8 cellular contexts compared by ENCODE assay signal in the genomic region with DNA sequence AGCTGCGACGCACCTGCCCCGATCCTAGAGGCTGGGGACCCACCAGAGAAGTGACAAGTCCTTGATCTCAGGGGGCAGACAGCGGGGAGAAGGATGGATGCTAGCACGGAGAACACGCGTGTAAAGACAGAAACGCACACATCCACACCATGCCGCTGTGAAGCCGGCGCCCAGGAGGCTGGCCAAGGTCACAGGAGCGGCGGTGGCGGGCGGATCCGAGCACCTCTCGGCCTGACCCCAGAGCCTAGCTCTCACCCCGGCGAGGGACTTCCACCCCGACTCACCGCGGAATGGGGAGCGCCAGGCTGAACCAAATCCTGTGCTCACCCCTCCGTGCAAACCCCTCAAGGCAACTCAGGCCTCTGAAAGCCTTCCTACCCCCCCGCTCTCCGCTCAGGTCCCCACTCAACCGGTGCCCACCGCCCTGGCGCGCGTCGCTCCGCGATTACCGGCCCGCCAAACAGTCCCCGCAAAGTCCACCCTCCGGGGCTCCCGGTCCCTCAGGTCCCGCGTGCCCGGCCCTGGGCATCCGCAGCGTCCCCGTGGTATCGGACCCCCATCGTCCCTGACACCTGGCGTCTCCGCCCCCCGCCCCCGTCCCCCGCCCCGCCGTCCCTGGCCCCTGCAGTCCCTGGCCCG. TPM values are rescaled to one million over a fixed set of nuclear protein-coding genes. Genes with fewer than 3 reads are reported as not detected.
DNase-seq lines count a peak whose midpoint lies in the region; ATAC-seq and TF ChIP-seq lines count a peak whose summit lies in the region.

No MANE protein-coding gene starts in this region.

- no peaks in the 10 kb centered on the region for H3K36me3 Mint-ChIP-seq in activated CD4-positive, alpha-beta T cell treated with anti-CD3 and anti-CD28 coated beads, Interleukin-2, amount 10 ng/mL, durations not matched to agents 7 days and 5 days (ENCODE audit: low read depth)
- no peaks in the 10 kb centered on the region for H3K36me3 Mint-ChIP-seq in dendritic cell treated with granulocyte-macrophage colony-stimulating factor and Interleukin-4, amounts not matched to agents 40 ng/mL and 50 ng/mL, for 4 days (ENCODE audit: low read depth)
- H3K36me3 Mint-ChIP-seq in memory B cell (no peaks in the 10 kb centered on the region), type B pancreatic cell (peaks cover 20% of the 10 kb centered on the region)

- H3K4me3 ChIP-seq in BE2C (ENCODE audit: low read depth, low read length), result no peak overlapping the region; the same call in 1 of the 2 replicates

- no peak for DNase-seq in activated CD4-positive, alpha-beta T cell treated with anti-CD3 and anti-CD28 coated beads, Interleukin-2, amount 10 ng/mL, durations not matched to agents 7 days and 5 days
- DNase-seq in activated CD4-positive, alpha-beta T cell treated with anti-CD3 and anti-CD28 coated beads for 48 hours, result no peak
- no peak for DNase-seq in memory B cell (ENCODE audit: low spot score in 2 of 2)
- no peak for DNase-seq in type B pancreatic cell (ENCODE audit: extremely low spot score, unreplicated experiment)
- no peak for DNase-seq in SHP77 (lab: John Stamatoyannopoulos, UW)
- DNase-seq in BE2C, result no peak

- CTCF ChIA-PET in activated CD4-positive, alpha-beta T cell treated with anti-CD3 and anti-CD28 coated beads, Interleukin-2, amount 10 ng/mL, durations not matched to agents 7 days and 5 days (lab: Charles Lee), result interaction anchor here (1.1 kb wide), 1 partner anchor 9 kb away, joined by 3 read pairs; no protein-coding TSS in a partner anchor

- peak overlapping the region; percentile 54 for H3K4me3 Mint-ChIP-seq in activated CD4-positive, alpha-beta T cell treated with anti-CD3 and anti-CD28 coated beads, Interleukin-2, amount 10 ng/mL, durations not matched to agents 7 days and 5 days
- H3K4me3 Mint-ChIP-seq in dendritic cell treated with granulocyte-macrophage colony-stimulating factor and Interleukin-4, amounts not matched to agents 40 ng/mL and 50 ng/mL, for 4 days, result peak overlapping the region; percentile 69
- H3K4me3 Mint-ChIP-seq in memory B cell, result peak overlapping the region; percentile 71
- peak overlapping the region; percentile 86 for H3K4me3 Mint-ChIP-seq in type B pancreatic cell

- no peak for TF ChIP-seq CTCF in type B pancreatic cell (conservative IDR thresholded peaks at IDR 0.05)
- TF ChIP-seq CTCF in BE2C (IDR thresholded peaks at IDR 0.05; ENCODE audit: low read depth, low read length), result no peak

- H3K27me3 ChIP-seq in BE2C, result peaks cover 7% of the 10 kb centered on the region

- H3K4me1 ChIP-seq in BE2C, result no peaks in the 10 kb centered on the region

- H3K4me1 Mint-ChIP-seq in activated CD4-positive, alpha-beta T cell treated with anti-CD3 and anti-CD28 coated beads, Interleukin-2, amount 10 ng/mL, durations not matched to agents 7 days and 5 days, result peaks cover 18% of the 10 kb centered on the region
- H3K4me1 Mint-ChIP-seq in dendritic cell treated with granulocyte-macrophage colony-stimulating factor and Interleukin-4, amounts not matched to agents 40 ng/mL and 50 ng/mL, for 4 days (ENCODE audit: low read depth), result peaks cover 42% of the 10 kb centered on the region
- peaks cover 11% of the 10 kb centered on the region for H3K4me1 Mint-ChIP-seq in memory B cell
- H3K4me1 Mint-ChIP-seq in type B pancreatic cell (ENCODE audit: unreplicated experiment), result peaks cover 29% of the 10 kb centered on the region

- POLR2A ChIA-PET in activated CD4-positive, alpha-beta T cell treated with anti-CD3 and anti-CD28 coated beads, Interleukin-2, amount 10 ng/mL, durations not matched to agents 7 days and 5 days (lab: Charles Lee), result no interaction called here

- peak; percentile 16 for ATAC-seq in memory B cell (ENCODE audit: low read depth)
- ATAC-seq in GM18498 (IDR thresholded peaks at IDR 0.05; ENCODE audit: unreplicated experiment), result no peak

- H3K9me3 Mint-ChIP-seq in activated CD4-positive, alpha-beta T cell treated with anti-CD3 and anti-CD28 coated beads, Interleukin-2, amount 10 ng/mL, durations not matched to agents 7 days and 5 days, result no peaks in the 10 kb centered on the region
- no peaks in the 10 kb centered on the region for H3K9me3 Mint-ChIP-seq in dendritic cell treated with granulocyte-macrophage colony-stimulating factor and Interleukin-4, amounts not matched to agents 40 ng/mL and 50 ng/mL, for 4 days
- no peaks in the 10 kb centered on the region for H3K9me3 Mint-ChIP-seq in memory B cell
- H3K9me3 Mint-ChIP-seq in type B pancreatic cell, result no peaks in the 10 kb centered on the region

- no peak overlapping the region for H3K27ac Mint-ChIP-seq in activated CD4-positive, alpha-beta T cell treated with anti-CD3 and anti-CD28 coated beads, Interleukin-2, amount 10 ng/mL, durations not matched to agents 7 days and 5 days
- peak overlapping the region; percentile 62 for H3K27ac Mint-ChIP-seq in dendritic cell treated with granulocyte-macrophage colony-stimulating factor and Interleukin-4, amounts not matched to agents 40 ng/mL and 50 ng/mL, for 4 days
- H3K27ac Mint-ChIP-seq in memory B cell (no peak overlapping the region), type B pancreatic cell (peak overlapping the region; percentile 11)

- H3K9me3 ChIP-seq in BE2C, result no peaks in the 10 kb centered on the region

- peaks cover 60% of the 10 kb centered on the region for H3K27me3 Mint-ChIP-seq in activated CD4-positive, alpha-beta T cell treated with anti-CD3 and anti-CD28 coated beads, Interleukin-2, amount 10 ng/mL, durations not matched to agents 7 days and 5 days
- peaks cover 48% of the 10 kb centered on the region for H3K27me3 Mint-ChIP-seq in dendritic cell treated with granulocyte-macrophage colony-stimulating factor and Interleukin-4, amounts not matched to agents 40 ng/mL and 50 ng/mL, for 4 days
- H3K27me3 Mint-ChIP-seq in memory B cell (peaks cover 27% of the 10 kb centered on the region), type B pancreatic cell (peaks cover 41% of the 10 kb centered on the region)

- no peaks in the 10 kb centered on the region for H3K36me3 ChIP-seq in BE2C

- intact Hi-C loops in dendritic cell treated with granulocyte-macrophage colony-stimulating factor and Interleukin-4, amounts not matched to agents 40 ng/mL and 50 ng/mL, for 4 days (cut with micrococcal nuclease), result no loop called here

RNA-seq across cellular contexts. Expression of a gene that starts 0.5 kb away (rescaled TPM):
- 100 to 1,000 TPM; 187 to 196 TPM for total RNA-seq in activated CD4-positive, alpha-beta T cell treated with anti-CD3 and anti-CD28 coated beads, Interleukin-2, amount 10 ng/mL, durations not matched to agents 7 days and 5 days
- total RNA-seq in type B pancreatic cell (ENCODE audit: low replicate concordance), result 53.8 and 73.2 TPM in 2 replicates
- polyA plus RNA-seq in BE2C (2012; ENCODE audit: insufficient read depth, insufficient read length, low read depth), result 45.2 TPM

RNA-seq across cellular contexts. Expression of a gene that starts 36.4 kb away (rescaled TPM):
- not detected for total RNA-seq in activated CD4-positive, alpha-beta T cell treated with anti-CD3 and anti-CD28 coated beads, Interleukin-2, amount 10 ng/mL, durations not matched to agents 7 days and 5 days
- 18.4 and 21.6 TPM in 2 replicates for total RNA-seq in type B pancreatic cell (ENCODE audit: low replicate concordance)
- polyA plus RNA-seq in BE2C (2012; ENCODE audit: insufficient read depth, insufficient read length, low read depth), result 1.0 TPM

Comparison
In these comparisons a context has a peak if more than half of its experiments do, and no peak if none do; other contexts are left out.
1. H3K27ac Mint-ChIP-seq: peak in dendritic cell treated with granulocyte-macrophage colony-stimulating factor and Interleukin-4, amounts not matched to agents 40 ng/mL and 50 ng/mL, for 4 days (single experiment) and type B pancreatic cell (single experiment); none in activated CD4-positive, alpha-beta T cell treated with anti-CD3 and anti-CD28 coated beads, Interleukin-2, amount 10 ng/mL, durations not matched to agents 7 days and 5 days (single experiment) and memory B cell (single experiment).
2. RNA of a gene that starts 36.4 kb away (total RNA-seq): 18.4 to 21.6 TPM in type B pancreatic cell; not detected in activated CD4-positive, alpha-beta T cell treated with anti-CD3 and anti-CD28 coated beads, Interleukin-2, amount 10 ng/mL, durations not matched to agents 7 days and 5 days; every median in the first group is over 10 times any median in the second.
3. Peak in every context shown above with its lines, with median percentiles within 50 percentile points of each other: H3K4me3 Mint-ChIP-seq.